ENCODE assay signal across 2 cellular contexts in the genomic region with DNA sequence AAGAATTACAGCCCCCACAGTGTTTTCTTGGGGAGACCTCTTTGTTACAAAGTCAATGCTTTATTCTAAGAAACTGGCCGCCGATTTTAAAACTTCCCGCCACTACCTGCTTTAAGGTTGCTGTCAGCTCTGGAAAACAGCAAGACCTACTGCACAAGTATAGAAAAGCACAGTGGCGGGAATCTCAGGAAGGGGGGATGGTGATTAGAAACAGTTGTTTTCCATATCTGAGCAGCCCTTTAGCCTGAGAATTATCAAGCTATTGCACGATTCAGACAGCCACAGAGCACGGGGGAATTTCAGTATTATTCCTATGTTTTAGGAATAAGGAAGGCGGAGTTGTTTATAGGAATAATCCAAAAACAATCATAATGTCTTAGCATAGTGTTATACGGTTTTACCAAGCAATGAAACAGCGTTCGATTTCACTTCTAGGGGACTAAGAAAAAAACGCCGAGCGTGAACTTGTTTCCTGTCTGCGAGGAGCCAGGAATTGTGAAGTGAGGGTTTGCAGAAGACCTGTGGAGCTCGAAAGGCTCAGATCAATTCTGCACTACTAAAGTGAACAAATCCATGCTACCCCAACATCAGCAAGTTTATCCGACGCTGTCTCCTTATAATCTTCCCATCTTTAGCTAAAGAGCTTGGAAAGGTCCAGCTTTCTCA.
A peak's percentile ranks its signal among the peaks of the same experiment; 100 is the strongest.
TF ChIP-seq lines count a peak whose summit lies in the region.

No MANE protein-coding gene starts in this region.

TF ChIP-seq in GM12878, 131 proteins besides CTCF, POLR2A, EP300 and RAD21 (continued from another document):
- TF ChIP-seq, protein P1, sequence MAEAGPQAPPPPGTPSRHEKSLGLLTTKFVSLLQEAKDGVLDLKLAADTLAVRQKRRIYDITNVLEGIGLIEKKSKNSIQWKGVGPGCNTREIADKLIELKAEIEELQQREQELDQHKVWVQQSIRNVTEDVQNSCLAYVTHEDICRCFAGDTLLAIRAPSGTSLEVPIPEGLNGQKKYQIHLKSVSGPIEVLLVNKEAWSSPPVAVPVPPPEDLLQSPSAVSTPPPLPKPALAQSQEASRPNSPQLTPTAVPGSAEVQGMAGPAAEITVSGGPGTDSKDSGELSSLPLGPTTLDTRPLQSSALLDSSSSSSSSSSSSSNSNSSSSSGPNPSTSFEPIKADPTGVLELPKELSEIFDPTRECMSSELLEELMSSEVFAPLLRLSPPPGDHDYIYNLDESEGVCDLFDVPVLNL (IDR thresholded peaks at IDR 0.05; ENCODE audit: low read depth, low read length), result 0 out of 2 replicates have a peak, but pooled peaks have one; percentile 36

TF ChIP-seq in liver, 16 proteins besides CTCF, POLR2A, EP300 and RAD21 (continued from another document):
- TF ChIP-seq, protein P2, sequence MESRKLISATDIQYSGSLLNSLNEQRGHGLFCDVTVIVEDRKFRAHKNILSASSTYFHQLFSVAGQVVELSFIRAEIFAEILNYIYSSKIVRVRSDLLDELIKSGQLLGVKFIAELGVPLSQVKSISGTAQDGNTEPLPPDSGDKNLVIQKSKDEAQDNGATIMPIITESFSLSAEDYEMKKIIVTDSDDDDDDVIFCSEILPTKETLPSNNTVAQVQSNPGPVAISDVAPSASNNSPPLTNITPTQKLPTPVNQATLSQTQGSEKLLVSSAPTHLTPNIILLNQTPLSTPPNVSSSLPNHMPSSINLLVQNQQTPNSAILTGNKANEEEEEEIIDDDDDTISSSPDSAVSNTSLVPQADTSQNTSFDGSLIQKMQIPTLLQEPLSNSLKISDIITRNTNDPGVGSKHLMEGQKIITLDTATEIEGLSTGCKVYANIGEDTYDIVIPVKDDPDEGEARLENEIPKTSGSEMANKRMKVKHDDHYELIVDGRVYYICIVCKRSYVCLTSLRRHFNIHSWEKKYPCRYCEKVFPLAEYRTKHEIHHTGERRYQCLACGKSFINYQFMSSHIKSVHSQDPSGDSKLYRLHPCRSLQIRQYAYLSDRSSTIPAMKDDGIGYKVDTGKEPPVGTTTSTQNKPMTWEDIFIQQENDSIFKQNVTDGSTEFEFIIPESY (IDR thresholded peaks at IDR 0.05), result no peak
- TF ChIP-seq TAF1 (conservative IDR thresholded peaks at IDR 0.05) (no peak), EGR1 (IDR thresholded peaks at IDR 0.05; ENCODE audit: low read depth in 2 of 2) (no peak), HNF4G (IDR thresholded peaks at IDR 0.05) (no peak), JUND (IDR thresholded peaks at IDR 0.05) (no peak)
